In genomic region chr6:81465859-81466258, GRCh38 we compare ENCODE assay signal across 11 cellular contexts.
A peak's percentile ranks its signal among the peaks of the same experiment; 100 is the strongest.
DNase-seq lines count a peak whose midpoint lies in the region; ATAC-seq and TF ChIP-seq lines count a peak whose summit lies in the region.
"Had no signal": no experiment of that assay in that cellular context is flagged by ENCODE, and none has a peak within 500 bp of the region (broad histone marks: within the 10 kb centered on the region; RNA-seq: fewer than 3 reads in every experiment).

No MANE protein-coding gene starts in this region.

- DNase-seq in NCI-H1436 (lab: John Stamatoyannopoulos, UW) (peak; percentile 2), NCI-H1436 treated with DMSO at 0.1 percent for 48 hours (lab: John Stamatoyannopoulos, UW) (no peak), NCI-H526 treated with DMSO at 0.1 percent for 48 hours (lab: John Stamatoyannopoulos, UW) (peak; percentile 15), dorsolateral prefrontal cortex (no peak), sigmoid colon (no peak)
- DNase-seq: CD8-positive, alpha-beta T cell; immature natural killer cell had no signal

- TF ChIP-seq POLR2A in sigmoid colon (IDR thresholded peaks at IDR 0.05): no peak

- no peaks in the 10 kb centered on the region for H3K4me1 ChIP-seq in sigmoid colon

- TF ChIP-seq EP300 in sigmoid colon (IDR thresholded peaks at IDR 0.05): no peak

- no peaks in the 10 kb centered on the region for H3K9me3 ChIP-seq in sigmoid colon

- peak in 52 of 56 donors; percentile 13 to 59 (median 39) for TF ChIP-seq CTCF in dorsolateral prefrontal cortex (IDR thresholded peaks at IDR 0.05 in 54 of 56, conservative IDR thresholded peaks at IDR 0.05 in 2 of 56; ENCODE audit: low read depth in 1 of 56, partially characterized antibody in 56 of 56)
- TF ChIP-seq CTCF in sigmoid colon (IDR thresholded peaks at IDR 0.05): peak in 3 of 4 experiments; percentile 33 to 42 (median 37)

- H3K27ac ChIP-seq in dorsolateral prefrontal cortex: no peak overlapping the region
- no peak overlapping the region for H3K27ac ChIP-seq in sigmoid colon
- H3K27ac ChIP-seq: HL-60 had no signal

- no peaks in the 10 kb centered on the region for H3K36me3 ChIP-seq in sigmoid colon

- ATAC-seq in GM19351 (IDR thresholded peaks at IDR 0.05; ENCODE audit: unreplicated experiment) (no peak), HG02678 (IDR thresholded peaks at IDR 0.05; ENCODE audit: unreplicated experiment) (no peak), HG03354 (IDR thresholded peaks at IDR 0.05; ENCODE audit: poor library complexity, severe bottlenecking, unreplicated experiment) (no peak)
- ATAC-seq: CD8-positive, alpha-beta T cell had no signal

- H3K27me3 ChIP-seq in dorsolateral prefrontal cortex (no peaks in the 10 kb centered on the region), sigmoid colon (no peaks in the 10 kb centered on the region)

- intact Hi-C loops in dorsolateral prefrontal cortex (cut with DNase I): no loop called here
- intact Hi-C loops in sigmoid colon (cut with DNase I): loop anchor here (5.0 kb wide), 1 partner anchor 286 kb away; the partner anchor contains the start of gene TENT5A

- no peak overlapping the region for H3K4me3 ChIP-seq in dorsolateral prefrontal cortex
- H3K4me3 ChIP-seq in sigmoid colon: no peak overlapping the region

Comparison
In these comparisons a context has a peak if more than half of its experiments do, and no peak if none do; other contexts are left out.
1. DNase-seq: peak in NCI-H1436 (single experiment) and NCI-H526 treated with DMSO at 0.1 percent for 48 hours (single experiment); none in NCI-H1436 treated with DMSO at 0.1 percent for 48 hours (single experiment), dorsolateral prefrontal cortex (0 of 10) and sigmoid colon (single experiment).